29 cellular contexts compared by ENCODE assay signal in the genomic region with DNA sequence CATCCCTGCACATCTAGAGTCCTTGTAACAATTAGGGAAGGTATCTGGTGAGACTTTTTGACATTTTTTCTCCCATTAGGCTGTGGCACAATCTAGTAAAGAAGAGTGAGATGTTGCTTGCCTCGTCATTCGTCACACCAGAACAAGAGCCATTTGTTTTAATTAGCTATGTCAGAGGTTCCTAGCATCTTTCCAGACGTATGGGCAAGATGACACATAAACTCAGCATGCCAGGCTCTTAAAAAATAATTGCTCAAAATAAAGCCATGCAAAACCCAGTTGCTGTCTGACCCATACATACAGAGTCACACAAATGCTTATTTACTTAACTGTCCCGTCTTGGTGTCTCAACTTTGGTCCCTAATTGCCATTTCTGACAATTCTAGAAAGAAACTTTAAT.
"Had no signal": no experiment of that assay in that cellular context is flagged by ENCODE, and none has a peak within 500 bp of the region (broad histone marks: within the 10 kb centered on the region; RNA-seq: fewer than 3 reads in every experiment).

No MANE protein-coding gene starts in this region.

- H3K27me3 ChIP-seq: colonic mucosa, esophagus squamous epithelium, gastrocnemius medialis, heart left ventricle, left lung, sigmoid colon, suprapubic skin, transverse colon, upper lobe of right lung, uterus had no signal

- H3K9me3 Mint-ChIP-seq: effector memory CD8-positive, alpha-beta T cell; mesothelial cell of epicardium; nephron; stimulated activated naive CD8-positive, alpha-beta T cell treated with anti-CD3 and anti-CD28 coated beads, Interleukin-15, amount 100 ng/mL, for 72 hours had no signal

- H3K4me3 Mint-ChIP-seq: effector memory CD8-positive, alpha-beta T cell; mesothelial cell of epicardium; naive thymus-derived CD4-positive, alpha-beta T cell; nephron; stimulated activated naive CD8-positive, alpha-beta T cell treated with anti-CD3 and anti-CD28 coated beads, Interleukin-15, amount 100 ng/mL, for 72 hours had no signal

- DNase-seq: colonic mucosa; dermis blood vessel endothelial cell; effector memory CD8-positive, alpha-beta T cell; erythroblast; esophagus squamous epithelium; gastrocnemius medialis; heart left ventricle; hippocampal formation; left cardiac atrium; left lung; mesenchymal stem cell; mucosa of descending colon; naive thymus-derived CD4-positive, alpha-beta T cell; nucleus accumbens; right cardiac atrium; sigmoid colon; stimulated activated CD4-positive, alpha-beta T cell treated with anti-CD3 and anti-CD28 coated beads, Interleukin-15, amount 100 ng/mL, for 24 hours; stimulated activated CD4-positive, alpha-beta T cell treated with anti-CD3 and anti-CD28 coated beads, Interleukin-2, amount 100 ng/mL, for 48 hours; stimulated activated CD8-positive, alpha-beta memory T cell treated with anti-CD3 and anti-CD28 coated beads, Interleukin-4, amount 100 ng/mL, for 48 hours; stimulated activated naive CD4-positive, alpha-beta T cell; stimulated activated naive CD8-positive, alpha-beta T cell treated with anti-CD3 and anti-CD28 coated beads, Interleukin-15, amount 100 ng/mL, for 72 hours; transverse colon; upper lobe of right lung; uterus had no signal

- H3K4me1 Mint-ChIP-seq: naive thymus-derived CD4-positive, alpha-beta T cell; stimulated activated naive CD8-positive, alpha-beta T cell treated with anti-CD3 and anti-CD28 coated beads, Interleukin-15, amount 100 ng/mL, for 72 hours had no signal

- H3K36me3 Mint-ChIP-seq: mesothelial cell of epicardium; naive thymus-derived CD4-positive, alpha-beta T cell had no signal

- H3K36me3 ChIP-seq: colonic mucosa, esophagus squamous epithelium, gastrocnemius medialis, heart left ventricle, left lung, prostate gland, sigmoid colon, suprapubic skin, transverse colon, upper lobe of right lung, uterus had no signal

- H3K4me3 ChIP-seq: colonic mucosa, esophagus squamous epithelium, gastrocnemius medialis, heart left ventricle, left lung, mucosa of descending colon, prostate gland, sigmoid colon, skin epidermis, suprapubic skin, transverse colon, upper lobe of right lung, uterus had no signal

- H3K27ac ChIP-seq: colonic mucosa, esophagus squamous epithelium, gastrocnemius medialis, heart left ventricle, left lung, prostate gland, sigmoid colon, skin epidermis, suprapubic skin, transverse colon, upper lobe of right lung, uterus had no signal

- H3K27me3 Mint-ChIP-seq: effector memory CD8-positive, alpha-beta T cell; stimulated activated naive CD8-positive, alpha-beta T cell treated with anti-CD3 and anti-CD28 coated beads, Interleukin-15, amount 100 ng/mL, for 72 hours had no signal

- H3K27ac Mint-ChIP-seq: effector memory CD8-positive, alpha-beta T cell; mesothelial cell of epicardium; naive thymus-derived CD4-positive, alpha-beta T cell; stimulated activated naive CD8-positive, alpha-beta T cell treated with anti-CD3 and anti-CD28 coated beads, Interleukin-15, amount 100 ng/mL, for 72 hours had no signal

- H3K9me3 ChIP-seq: colonic mucosa, esophagus squamous epithelium, gastrocnemius medialis, heart left ventricle, left lung, mucosa of descending colon, prostate gland, sigmoid colon, suprapubic skin, transverse colon, upper lobe of right lung, uterus had no signal

- ATAC-seq: effector memory CD8-positive, alpha-beta T cell; gastrocnemius medialis; heart left ventricle; left cardiac atrium; left lung; mucosa of descending colon; naive thymus-derived CD4-positive, alpha-beta T cell; right cardiac atrium; stimulated activated naive CD8-positive, alpha-beta T cell treated with anti-CD3 and anti-CD28 coated beads, Interleukin-15, amount 100 ng/mL, for 72 hours; upper lobe of right lung had no signal
